8 cellular contexts compared by ENCODE assay signal in genomic region chr5:178940569-178941360, GRCh38. TPM values are rescaled to one million over a fixed set of nuclear protein-coding genes. Genes with fewer than 3 reads are reported as not detected.
A peak's percentile ranks its signal among the peaks of the same experiment; 100 is the strongest.
DNase-seq lines count a peak whose midpoint lies in the region; ATAC-seq and TF ChIP-seq lines count a peak whose summit lies in the region.

ZNF454 (plus strand) TSS chr5:178941198; CDS start chr5:178942792, 1,594 bp downstream.

- no peak for TF ChIP-seq CTCF in ascending aorta (IDR thresholded peaks at IDR 0.05)
- TF ChIP-seq CTCF in prostate gland (IDR thresholded peaks at IDR 0.05) = no peak

- 2% methylated on average over 63 of the region's 69 CpGs for WGBS in prostate gland

- H3K36me3 ChIP-seq in ascending aorta = peaks cover 0 to 2% of the 10 kb centered on the region in 2 donors
- no peaks in the 10 kb centered on the region for H3K36me3 ChIP-seq in prostate gland

- ATAC-seq in left ventricle myocardium superior (peak; percentile 100), HG03442 (IDR thresholded peaks at IDR 0.05; ENCODE audit: unreplicated experiment) (no peak), GM19395 (IDR thresholded peaks at IDR 0.05; ENCODE audit: unreplicated experiment) (no peak)

- H3K4me1 ChIP-seq in ascending aorta (peaks cover 0 to 4% of the 10 kb centered on the region in 2 donors), prostate gland (replicated peaks) (no peaks in the 10 kb centered on the region)

- H3K27me3 ChIP-seq in ascending aorta (no peaks in the 10 kb centered on the region), prostate gland (replicated peaks; ENCODE audit: insufficient read depth) (no peaks in the 10 kb centered on the region)

- intact Hi-C loops in ascending aorta (cut with DNase I) = loop anchor here (2.0 to 10.0 kb wide), 3 partner anchors 83 to 124 kb away; partner anchors contain the start of genes ZNF354B and ZNF354C
- intact Hi-C loops in left ventricle myocardium superior (cut with micrococcal nuclease) = no loop called here
- intact Hi-C loops in prostate gland (cut with DNase I) = no loop called here

- peaks cover 36 to 52% of the 10 kb centered on the region in 2 donors for H3K9me3 ChIP-seq in ascending aorta
- H3K9me3 ChIP-seq in prostate gland = peaks cover 4% of the 10 kb centered on the region

- peak within 1 kb of the TSS; percentile 62 to 74 for H3K4me3 ChIP-seq in ascending aorta
- peak within 1 kb of the TSS; percentile 49 to 64 for H3K4me3 ChIP-seq in prostate gland

- peak; percentile 57 for TF ChIP-seq POLR2A in prostate gland (IDR thresholded peaks at IDR 0.05)

- DNase-seq in DMS153 treated with DMSO at 0.1 percent for 48 hours (lab: John Stamatoyannopoulos, UW; ENCODE audit: unreplicated experiment) (peak; percentile 79), ascending aorta (ENCODE audit: low spot score in 2 of 2) (peak; percentile 35 to 91), left ventricle myocardium superior (peak; percentile 95), prostate gland (ENCODE audit: low spot score) (peak; percentile 95), NCI-H226 (no peak)
- DNase-seq in activated T-cell treated with anti-CD3 and anti-CD28 coated beads, Interleukin-2, amount 50 U/mL, for 1 hour = no peak

- H3K27ac ChIP-seq in ascending aorta (peak within 1 kb of the TSS; percentile 73 to 84), prostate gland (peak within 1 kb of the TSS; percentile 49 to 68)

RNA-seq across cellular contexts. Expression of gene ZNF454, which starts in this region (rescaled TPM):
- total RNA-seq in ascending aorta (2.8 TPM), left ventricle myocardium superior (2.3 TPM), prostate gland (1 to 10 TPM; 4.7 to 5.9 TPM)

Comparison
In these comparisons a context has a peak if more than half of its experiments do, and no peak if none do; other contexts are left out.
1. DNase-seq: peak in DMS153 treated with DMSO at 0.1 percent for 48 hours (single experiment), ascending aorta (2 of 2), left ventricle myocardium superior (single experiment) and prostate gland (single experiment); none in NCI-H226 (single experiment) and activated T-cell treated with anti-CD3 and anti-CD28 coated beads, Interleukin-2, amount 50 U/mL, for 1 hour (single experiment).